In genomic region chr2:33204945-33205344, GRCh38 we compare ENCODE assay signal across 14 cellular contexts.
DNase-seq lines count a peak whose midpoint lies in the region; ATAC-seq and TF ChIP-seq lines count a peak whose summit lies in the region.
"Had no signal": no experiment of that assay in that cellular context is flagged by ENCODE, and none has a peak within 500 bp of the region (broad histone marks: within the 10 kb centered on the region; RNA-seq: fewer than 3 reads in every experiment).

No MANE protein-coding gene starts in this region.

- peaks cover 0 to 2% (median 0%) of the 10 kb centered on the region in 3 donors for H3K27me3 Mint-ChIP-seq in CD14-positive monocyte (ENCODE audit: low read depth in 3 of 3)
- H3K27me3 Mint-ChIP-seq: activated CD4-positive, alpha-beta memory T cell treated with anti-CD3 and anti-CD28 coated beads, Interleukin-2, amount 10 ng/mL, durations not matched to agents 7 days and 5 days had no signal

- DNase-seq in GM20000 (ENCODE audit: low spot score) (peak; percentile 14), RKO (ENCODE audit: low spot score) (no peak), NK-92 (lab: John Stamatoyannopoulos, UW; ENCODE audit: unreplicated experiment) (no peak), T-helper 1 cell (no peak), CD14-positive monocyte (ENCODE audit: low spot score) (no peak)
- DNase-seq: activated CD4-positive, alpha-beta memory T cell treated with anti-CD3 and anti-CD28 coated beads, Interleukin-2, amount 10 ng/mL, durations not matched to agents 7 days and 5 days; BE2C; NCI-H1417 treated with DMSO at 0.1 percent for 48 hours; NCI-H510A had no signal

- H3K36me3 Mint-ChIP-seq in CD14-positive monocyte = no peaks in the 10 kb centered on the region

- H3K27ac Mint-ChIP-seq in CD14-positive monocyte = no peak overlapping the region
- H3K27ac Mint-ChIP-seq: activated CD4-positive, alpha-beta memory T cell treated with anti-CD3 and anti-CD28 coated beads, Interleukin-2, amount 10 ng/mL, durations not matched to agents 7 days and 5 days had no signal

- intact Hi-C loops in CD14-positive monocyte (cut with micrococcal nuclease) = no loop called here

- ATAC-seq in GM18520 (IDR thresholded peaks at IDR 0.05; ENCODE audit: unreplicated experiment) (peak; percentile 31), HG02885 (IDR thresholded peaks at IDR 0.05; ENCODE audit: poor library complexity, unreplicated experiment) (peak; percentile 48), HG03460 (IDR thresholded peaks at IDR 0.05; ENCODE audit: unreplicated experiment) (peak; percentile 54)
- ATAC-seq: K562 had no signal

- peaks cover 0 to 3% (median 0%) of the 10 kb centered on the region in 7 donors for H3K9me3 Mint-ChIP-seq in CD14-positive monocyte
- H3K9me3 Mint-ChIP-seq: activated CD4-positive, alpha-beta memory T cell treated with anti-CD3 and anti-CD28 coated beads, Interleukin-2, amount 10 ng/mL, durations not matched to agents 7 days and 5 days; neural crest cell had no signal

- no peaks in the 10 kb centered on the region for H3K4me1 Mint-ChIP-seq in CD14-positive monocyte
- H3K4me1 Mint-ChIP-seq: activated CD4-positive, alpha-beta memory T cell treated with anti-CD3 and anti-CD28 coated beads, Interleukin-2, amount 10 ng/mL, durations not matched to agents 7 days and 5 days; neural crest cell had no signal

- H3K4me3 Mint-ChIP-seq in CD14-positive monocyte = no peak overlapping the region
- H3K4me3 Mint-ChIP-seq: activated CD4-positive, alpha-beta memory T cell treated with anti-CD3 and anti-CD28 coated beads, Interleukin-2, amount 10 ng/mL, durations not matched to agents 7 days and 5 days; neural crest cell had no signal

- TF ChIP-seq CTCF in GM20000 (IDR thresholded peaks at IDR 0.05; ENCODE audit: extremely low read depth, missing control alignments) = no peak
- TF ChIP-seq CTCF in CD14-positive monocyte (IDR thresholded peaks at IDR 0.05) = no peak
